In the genomic region with DNA sequence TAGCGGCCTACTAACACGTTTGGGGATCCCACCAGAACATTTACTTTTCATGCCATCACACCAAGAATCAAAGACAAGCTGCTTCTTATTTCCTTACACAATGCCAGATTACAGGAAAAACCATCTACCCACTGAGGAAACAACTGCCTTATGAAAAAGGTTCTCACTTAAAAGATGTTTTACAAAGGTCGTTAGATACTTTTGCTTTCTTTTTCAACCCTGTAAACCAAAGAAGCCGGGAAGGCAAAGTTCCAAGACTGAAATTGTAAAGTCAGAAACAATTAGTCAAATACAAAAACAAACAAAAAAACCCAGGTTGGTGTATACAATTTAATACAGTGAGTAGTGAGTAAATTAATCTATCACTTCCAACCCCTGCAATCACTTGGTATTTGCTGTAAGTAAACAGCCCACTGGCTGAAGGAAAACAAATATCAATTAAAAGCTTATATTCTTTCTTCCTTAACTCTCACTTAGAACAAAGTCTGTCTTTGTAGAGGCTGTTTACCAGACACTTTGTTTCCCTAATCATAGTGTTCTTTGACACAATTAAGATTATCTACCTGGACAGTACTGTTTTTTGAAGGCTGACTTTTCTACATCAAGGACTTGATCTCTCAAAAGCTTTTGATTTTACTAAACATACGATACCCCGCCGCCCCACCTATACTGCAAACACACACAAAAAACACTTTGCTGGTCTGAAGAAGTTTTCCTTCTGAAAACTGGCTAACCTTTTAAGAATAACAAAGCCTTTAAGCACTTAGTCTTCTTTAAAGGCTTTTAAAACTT, we compare ENCODE assay signal across 11 cellular contexts. TPM values are rescaled to one million over a fixed set of nuclear protein-coding genes. Genes with fewer than 3 reads are reported as not detected.
DNase-seq lines count a peak whose midpoint lies in the region; ATAC-seq, FAIRE-seq and TF ChIP-seq lines count a peak whose summit lies in the region.
"Had no signal": no experiment of that assay in that cellular context is flagged by ENCODE, and none has a peak within 500 bp of the region (broad histone marks: within the 10 kb centered on the region; RNA-seq: fewer than 3 reads in every experiment).

No MANE protein-coding gene starts in this region.

- POLR2A ChIA-PET in T-cell (lab: Charles Lee): no interaction called here
- POLR2A ChIA-PET in endothelial cell of umbilical vein (lab: Charles Lee): no interaction called here

- H3K4me3 ChIP-seq in endothelial cell of umbilical vein (replicated peaks in 1 of 3; ENCODE audit: insufficient read depth in 1 of 3, low read depth in 1 of 3, low read length in 3 of 3) (no peak overlapping the region), skeletal muscle tissue (ENCODE audit: low read length in 3 of 3) (no peak overlapping the region)
- H3K4me3 ChIP-seq: GM23248 had no signal

- H3K4me1 Mint-ChIP-seq in T-cell: peaks cover 26 to 40% (median 38%) of the 10 kb centered on the region in 3 donors

- no peaks in the 10 kb centered on the region for H3K9me3 ChIP-seq in endothelial cell of umbilical vein (replicated peaks; ENCODE audit: control insufficient read depth, insufficient read depth, low read length)
- H3K9me3 ChIP-seq in skeletal muscle tissue (ENCODE audit: control insufficient read depth in 3 of 3, low read length in 3 of 3): no peaks in the 10 kb centered on the region

- H3K4me2 ChIP-seq in endothelial cell of umbilical vein (ENCODE audit: insufficient read depth, low read length): no peak overlapping the region

- no peaks in the 10 kb centered on the region for H3K27me3 Mint-ChIP-seq in T-cell

- peak in 1 of 4 experiments; percentile 29 for ATAC-seq in T-cell (replicated peaks in 1 of 4)
- ATAC-seq in GM21825 (IDR thresholded peaks at IDR 0.05; ENCODE audit: unreplicated experiment): no peak
- no peak for ATAC-seq in HG03025 (IDR thresholded peaks at IDR 0.05; ENCODE audit: low FRiP score, unreplicated experiment)

- peaks cover 0 to 5% (median 0%) of the 10 kb centered on the region in 3 donors for H3K9me3 Mint-ChIP-seq in T-cell

- BruUV-seq in endothelial cell of umbilical vein (replicated peaks; lab: Mats Ljungman, UMichigan): no TSS peak

- DNase-seq in NCI-H1436 (lab: John Stamatoyannopoulos, UW): peak; percentile 6
- no peak for DNase-seq in NCI-H1436 treated with DMSO at 0.1 percent for 48 hours (lab: John Stamatoyannopoulos, UW)
- DNase-seq in T-cell: no peak
- DNase-seq in endothelial cell of umbilical vein (ENCODE audit: low read depth, low spot score): no peak
- DNase-seq in epidermal melanocyte (ENCODE audit: insufficient read length, low spot score): no peak
- DNase-seq: GM23248, NCI-H510A had no signal

- no peak for TF ChIP-seq CTCF in endothelial cell of umbilical vein (IDR thresholded peaks at IDR 0.05; ENCODE audit: extremely low read depth in 1 of 2, insufficient read depth in 1 of 2, low read depth in 1 of 2, low read length in 2 of 2)

- H3K27me3 ChIP-seq in endothelial cell of umbilical vein (ENCODE audit: control insufficient read depth in 2 of 2, insufficient read depth in 2 of 2, low read length in 2 of 2) (no peaks in the 10 kb centered on the region), skeletal muscle tissue (ENCODE audit: control insufficient read depth in 3 of 3, insufficient read depth in 3 of 3, low read length in 3 of 3) (no peaks in the 10 kb centered on the region)

- H3K79me2 ChIP-seq in endothelial cell of umbilical vein (ENCODE audit: control insufficient read depth, insufficient read depth, low read length): no peaks in the 10 kb centered on the region

- CTCF ChIA-PET in T-cell (lab: Charles Lee) (interaction anchor here (0.6 kb wide), 2 partner anchors 9 to 17 kb away, joined by 3 to 4 read pairs; no protein-coding TSS in a partner anchor), endothelial cell of umbilical vein (lab: Charles Lee) (interaction anchor here (0.6 to 1.1 kb wide), 2 partner anchors 21 to 756 kb away, joined by 3 to 4 read pairs; no protein-coding TSS in a partner anchor)

- H4K20me1 ChIP-seq in endothelial cell of umbilical vein (replicated peaks; ENCODE audit: control insufficient read depth, extremely low read depth, insufficient read depth, low read length): no peaks in the 10 kb centered on the region

- H2AFZ ChIP-seq in endothelial cell of umbilical vein (ENCODE audit: low read depth, low read length): no peak overlapping the region
- H2AFZ ChIP-seq: GM23248 had no signal

- H3K9ac ChIP-seq in endothelial cell of umbilical vein (replicated peaks; ENCODE audit: extremely low read depth, insufficient read depth, low read length) (no peak overlapping the region), skeletal muscle tissue (ENCODE audit: low read depth in 1 of 3, low read length in 3 of 3) (peak overlapping the region in 1 of 3 donors; percentile 28)
- H3K9ac ChIP-seq: GM23248 had no signal

- no peaks in the 10 kb centered on the region for H3K9me1 ChIP-seq in endothelial cell of umbilical vein (replicated peaks; ENCODE audit: control insufficient read depth, extremely low read depth, insufficient read depth, low read length)

- H3K27ac ChIP-seq in endothelial cell of umbilical vein (ENCODE audit: insufficient read depth, low read depth, low read length): no peak overlapping the region
- H3K27ac ChIP-seq in skeletal muscle tissue (ENCODE audit: low read depth, low read length): peak overlapping the region; percentile 6
- H3K27ac ChIP-seq: 22Rv1, GM23248 had no signal

- TF ChIP-seq POLR2A in endothelial cell of umbilical vein (IDR thresholded peaks at IDR 0.05; ENCODE audit: low read depth, low read length): no peak

- H3K4me1 ChIP-seq in endothelial cell of umbilical vein (ENCODE audit: control insufficient read depth, extremely low read depth, insufficient read depth, low read length) (no peaks in the 10 kb centered on the region), skeletal muscle tissue (ENCODE audit: control insufficient read depth in 3 of 3, insufficient read depth in 3 of 3, low read length in 3 of 3) (peaks cover 0 to 4% (median 0%) of the 10 kb centered on the region in 3 donors)

- dilution Hi-C loops in endothelial cell of umbilical vein (cut with MboI; ENCODE audit: extremely low pct_ligation_motif_present, low sequenced_read_pairs): no loop called here

- H3K4me3 Mint-ChIP-seq in T-cell: peak overlapping the region; percentile 71 to 73 (median 72)

- H3K36me3 ChIP-seq in endothelial cell of umbilical vein (ENCODE audit: control insufficient read depth in 2 of 2, extremely low read depth in 1 of 2, insufficient read depth in 2 of 2, low read length in 2 of 2) (peaks cover under 1 to 1% of the 10 kb centered on the region in 2 experiments), skeletal muscle tissue (ENCODE audit: control insufficient read depth in 3 of 3, insufficient read depth in 3 of 3, low read length in 3 of 3) (peaks cover 0 to 18% (median 9%) of the 10 kb centered on the region in 3 donors)

- H3K27ac Mint-ChIP-seq in T-cell: peak overlapping the region; percentile 86 to 88

- FAIRE-seq in endothelial cell of umbilical vein (lab: Jason Lieb, UNC): peak; percentile 33

- H3K36me3 Mint-ChIP-seq in T-cell: peaks cover 31% of the 10 kb centered on the region

- intact Hi-C loops in endothelial cell of umbilical vein (cut with micrococcal nuclease): no loop called here

TF ChIP-seq in endothelial cell of umbilical vein, 7 proteins besides CTCF, POLR2A, EP300 and RAD21:
- TF ChIP-seq EZH2 (IDR thresholded peaks at IDR 0.05; ENCODE audit: borderline replicate concordance, low read depth, low read length, severe bottlenecking): no peak
- no peak for TF ChIP-seq MYC (IDR thresholded peaks at IDR 0.05; ENCODE audit: low read depth, low read length)
- TF ChIP-seq FOS (IDR thresholded peaks at IDR 0.05; ENCODE audit: borderline replicate concordance, insufficient read depth, low read length): no peak
- TF ChIP-seq POLR2AphosphoS5 (IDR thresholded peaks at IDR 0.05; ENCODE audit: insufficient read depth, low read depth, low read length): no peak
- TF ChIP-seq JUN (IDR thresholded peaks at IDR 0.05; ENCODE audit: borderline replicate concordance, insufficient read depth, insufficient read length, low read depth): no peak
- TF ChIP-seq, protein P1, sequence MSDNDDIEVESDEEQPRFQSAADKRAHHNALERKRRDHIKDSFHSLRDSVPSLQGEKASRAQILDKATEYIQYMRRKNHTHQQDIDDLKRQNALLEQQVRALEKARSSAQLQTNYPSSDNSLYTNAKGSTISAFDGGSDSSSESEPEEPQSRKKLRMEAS (IDR thresholded peaks at IDR 0.05; ENCODE audit: insufficient read depth, insufficient read length): no peak
- no peak for TF ChIP-seq GATA2 (IDR thresholded peaks at IDR 0.05; ENCODE audit: insufficient read depth, insufficient read length, low read depth, low read length)

RNA-seq across cellular contexts. Expression of a gene that starts 18.1 kb away (rescaled TPM):
- total RNA-seq in T-cell (10 to 100 TPM in 2 of 5 donors, 1 to 10 TPM in 3; 4.1 to 11.6 (median 8.9) TPM), endothelial cell of umbilical vein (51.0 and 51.9 TPM in 2 replicates), skeletal muscle tissue (19.3 TPM)
- polyA plus RNA-seq in endothelial cell of umbilical vein: 25.0 and 30.7 TPM in 2 replicates
- polyA plus RNA-seq in endothelial cell of umbilical vein (2011; cell fraction: cytosol; rRNA removed): 39.1 and 39.3 TPM in 2 replicates
- 23.1 and 30.2 TPM in 2 replicates for polyA plus RNA-seq in endothelial cell of umbilical vein (2011; cell fraction: nucleus; rRNA removed)
- polyA plus RNA-seq in endothelial cell of umbilical vein (2012): 68.7 and 90.7 TPM in 2 replicates
- 34.9 and 37.3 TPM in 2 replicates for polyA minus RNA-seq in endothelial cell of umbilical vein
- polyA minus RNA-seq in endothelial cell of umbilical vein (2011; cell fraction: cytosol; rRNA and poly(A)+ RNA removed): 18.0 TPM
- polyA minus RNA-seq in endothelial cell of umbilical vein (2011; cell fraction: nucleus; rRNA and poly(A)+ RNA removed): 10.3 and 16.1 TPM in 2 replicates
